ENCODE assay signal across 18 cellular contexts in genomic region chr4:52555356-52555716, GRCh38.
"Had no signal": no experiment of that assay in that cellular context is flagged by ENCODE, and none has a peak within 500 bp of the region (broad histone marks: within the 10 kb centered on the region; RNA-seq: fewer than 3 reads in every experiment).

No MANE protein-coding gene starts in this region.

- H3K4me3 ChIP-seq: cardiac muscle cell, left ventricle myocardium inferior, mucosa of descending colon, spleen, thoracic aorta, upper lobe of left lung had no signal

- H3K27ac ChIP-seq: cardiac muscle cell, left ventricle myocardium inferior, spleen, thoracic aorta, upper lobe of left lung had no signal

- H3K9me3 ChIP-seq: left ventricle myocardium inferior, mucosa of descending colon, spleen, thoracic aorta, upper lobe of left lung had no signal

- H3K27me3 ChIP-seq: cardiac muscle cell, upper lobe of left lung had no signal

- H3K36me3 ChIP-seq: cardiac muscle cell, left ventricle myocardium inferior, spleen, thoracic aorta, upper lobe of left lung had no signal

- H3K4me1 ChIP-seq: spleen had no signal

- DNase-seq: activated CD8-positive, alpha-beta memory T cell treated with anti-CD3 and anti-CD28 coated beads for 24 hours; activated CD8-positive, alpha-beta memory T cell treated with anti-CD3 and anti-CD28 coated beads, Interleukin-2, amount 50 U/mL, for 48 hours; activated naive CD4-positive, alpha-beta T cell treated with Interleukin-2 at 50 U/mL for 16 hours; activated naive CD8-positive, alpha-beta T cell treated with anti-CD3 and anti-CD28 coated beads, Interleukin-2, amount 10 ng/mL, durations not matched to agents 7 days and 5 days; activated T-cell treated with anti-CD3 and anti-CD28 coated beads, Interleukin-2, amount 50 U/mL, for 48 hours; amniotic stem cell; cortex of kidney; erythroblast; foreskin fibroblast; left ventricle myocardium inferior; mucosa of descending colon; spleen; stimulated activated CD4-positive, alpha-beta T cell treated with anti-CD3 and anti-CD28 coated beads, Interleukin-4, amount 100 ng/mL, for 1 hour; stimulated activated naive CD4-positive, alpha-beta T cell treated with Interleukin-2 at 50 U/mL for 16 hours; T-cell; upper lobe of left lung had no signal
